18 cellular contexts compared by ENCODE assay signal in the genomic region with DNA sequence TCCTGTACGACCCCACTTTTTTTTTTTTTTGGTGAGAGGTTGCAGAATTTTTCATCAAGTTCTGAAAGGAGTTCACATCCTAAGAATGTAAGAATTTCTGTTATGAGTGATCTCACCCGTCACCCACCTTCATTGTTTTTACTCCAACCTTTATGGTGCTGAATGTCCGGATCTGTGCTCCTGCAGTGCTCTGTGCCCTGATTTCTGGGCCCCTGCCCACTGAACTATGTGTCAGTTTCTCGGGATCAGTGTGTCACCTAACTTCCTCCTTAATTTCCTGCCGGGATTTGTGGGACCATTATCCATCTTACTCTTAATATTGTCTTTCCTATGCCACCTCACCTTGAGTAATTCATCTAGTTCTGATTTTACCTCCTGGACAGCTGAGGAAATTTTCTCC.
"Had no signal": no experiment of that assay in that cellular context is flagged by ENCODE, and none has a peak within 500 bp of the region (broad histone marks: within the 10 kb centered on the region; RNA-seq: fewer than 3 reads in every experiment).

No MANE protein-coding gene starts in this region.

- H3K36me3 Mint-ChIP-seq: activated naive CD4-positive, alpha-beta T cell treated with anti-CD3 and anti-CD28 coated beads, Interleukin-2, amount 50 U/mL, for 24 hours; stimulated activated effector memory CD8-positive, alpha-beta T cell treated with anti-CD3 and anti-CD28 coated beads, Interleukin-12 subunit alpha, Interleukin-12 subunit beta, amount 100 ng/mL, for 72 hours had no signal

- H2AFZ ChIP-seq: parathyroid adenoma had no signal

- DNase-seq: activated CD4-positive, alpha-beta T cell treated with anti-CD3 and anti-CD28 coated beads for 4 hours; activated CD8-positive, alpha-beta memory T cell treated with anti-CD3 and anti-CD28 coated beads, Interleukin-2, amount 50 U/mL, for 4 hours; activated CD8-positive, alpha-beta T cell treated with anti-CD3 and anti-CD28 coated beads, Interleukin-2, amount 10 ng/mL, durations not matched to agents 7 days and 5 days; activated effector memory CD4-positive, alpha-beta T cell treated with anti-CD3 and anti-CD28 coated beads, Interleukin-2, amount 50 U/mL, for 16 hours; activated T-cell treated with anti-CD3 and anti-CD28 coated beads, Interleukin-2, amount 50 U/mL, for 48 hours; effector memory CD4-positive, alpha-beta T cell; gastrocnemius medialis; mammary epithelial cell; mucosa of descending colon; naive thymus-derived CD4-positive, alpha-beta T cell had no signal

- H3K36me3 ChIP-seq: gastrocnemius medialis, neutrophil, thoracic aorta had no signal

- H3K4me3 Mint-ChIP-seq: activated CD8-positive, alpha-beta T cell treated with anti-CD3 and anti-CD28 coated beads, Interleukin-2, amount 10 ng/mL, durations not matched to agents 7 days and 5 days; activated naive CD4-positive, alpha-beta T cell treated with anti-CD3 and anti-CD28 coated beads, Interleukin-2, amount 50 U/mL, for 24 hours; brain; central memory CD8-positive, alpha-beta T cell; naive thymus-derived CD4-positive, alpha-beta T cell; stimulated activated effector memory CD8-positive, alpha-beta T cell treated with anti-CD3 and anti-CD28 coated beads, Interleukin-12 subunit alpha, Interleukin-12 subunit beta, amount 100 ng/mL, for 72 hours had no signal

- H3K4me3 ChIP-seq: gastrocnemius medialis, mucosa of descending colon, thoracic aorta had no signal

- H3K9me3 ChIP-seq: gastrocnemius medialis, mucosa of descending colon, neutrophil, thoracic aorta had no signal

- H3K4me1 Mint-ChIP-seq: activated naive CD4-positive, alpha-beta T cell treated with anti-CD3 and anti-CD28 coated beads, Interleukin-2, amount 50 U/mL, for 24 hours; central memory CD8-positive, alpha-beta T cell; naive thymus-derived CD4-positive, alpha-beta T cell; stimulated activated effector memory CD8-positive, alpha-beta T cell treated with anti-CD3 and anti-CD28 coated beads, Interleukin-12 subunit alpha, Interleukin-12 subunit beta, amount 100 ng/mL, for 72 hours had no signal

- H3K27me3 ChIP-seq: gastrocnemius medialis, neutrophil had no signal

- H3K9ac ChIP-seq: parathyroid adenoma had no signal

- ATAC-seq: activated CD8-positive, alpha-beta T cell treated with anti-CD3 and anti-CD28 coated beads, Interleukin-2, amount 10 ng/mL, durations not matched to agents 7 days and 5 days; gastrocnemius medialis; left lobe of liver; mucosa of descending colon; naive thymus-derived CD4-positive, alpha-beta T cell; stimulated activated effector memory CD8-positive, alpha-beta T cell treated with anti-CD3 and anti-CD28 coated beads, Interleukin-12 subunit alpha, Interleukin-12 subunit beta, amount 100 ng/mL, for 72 hours had no signal

- H3K27ac ChIP-seq: neutrophil, parathyroid adenoma had no signal

- H3K27ac Mint-ChIP-seq: activated CD8-positive, alpha-beta T cell treated with anti-CD3 and anti-CD28 coated beads, Interleukin-2, amount 10 ng/mL, durations not matched to agents 7 days and 5 days; activated naive CD4-positive, alpha-beta T cell treated with anti-CD3 and anti-CD28 coated beads, Interleukin-2, amount 50 U/mL, for 24 hours; naive thymus-derived CD4-positive, alpha-beta T cell; stimulated activated effector memory CD8-positive, alpha-beta T cell treated with anti-CD3 and anti-CD28 coated beads, Interleukin-12 subunit alpha, Interleukin-12 subunit beta, amount 100 ng/mL, for 72 hours had no signal

- H3K9me3 Mint-ChIP-seq: activated naive CD4-positive, alpha-beta T cell treated with anti-CD3 and anti-CD28 coated beads, Interleukin-2, amount 50 U/mL, for 24 hours; central memory CD8-positive, alpha-beta T cell; stimulated activated effector memory CD8-positive, alpha-beta T cell treated with anti-CD3 and anti-CD28 coated beads, Interleukin-12 subunit alpha, Interleukin-12 subunit beta, amount 100 ng/mL, for 72 hours had no signal

- H3K4me1 ChIP-seq: parathyroid adenoma had no signal
